ENCODE assay signal across 8 cellular contexts in genomic region chr2:190343500-190344274, GRCh38. TPM values are rescaled to one million over a fixed set of nuclear protein-coding genes. Genes with fewer than 3 reads are reported as not detected.
DNase-seq lines count a peak whose midpoint lies in the region; ATAC-seq and TF ChIP-seq lines count a peak whose summit lies in the region.

Gene INPP1 (plus strand): TSS chr2:190343589. CDS start chr2:190360103, 16,514 bp downstream.

- H3K4me3 Mint-ChIP-seq in activated naive CD4-positive, alpha-beta T cell treated with anti-CD3 and anti-CD28 coated beads for 36 hours, result peak within 1 kb of the TSS; percentile 80

- TF ChIP-seq EP300 in neural cell (conservative IDR thresholded peaks at IDR 0.05; ENCODE audit: poor library complexity, severe bottlenecking), result no peak
- TF ChIP-seq EP300 in upper lobe of left lung (IDR thresholded peaks at IDR 0.05), result no peak

- TF ChIP-seq CTCF in foreskin keratinocyte (conservative IDR thresholded peaks at IDR 0.05), result no peak
- TF ChIP-seq CTCF in neural cell (IDR thresholded peaks at IDR 0.05; ENCODE audit: poor library complexity, severe bottlenecking), result no peak
- peak in 1 of 6 experiments; percentile 26 for TF ChIP-seq CTCF in upper lobe of left lung (IDR thresholded peaks at IDR 0.05)

- H3K9me3 Mint-ChIP-seq in activated naive CD4-positive, alpha-beta T cell treated with anti-CD3 and anti-CD28 coated beads for 36 hours, result no peaks in the 10 kb centered on the region

- H3K4me1 ChIP-seq in foreskin keratinocyte (peaks cover 12% of the 10 kb centered on the region), upper lobe of left lung (peaks cover 0 to 25% (median 14%) of the 10 kb centered on the region in 4 donors)

- TF ChIP-seq RAD21 in neural cell (conservative IDR thresholded peaks at IDR 0.05), result no peak

- CTCF ChIA-PET in activated naive CD4-positive, alpha-beta T cell treated with anti-CD3 and anti-CD28 coated beads for 36 hours (lab: Charles Lee), result interaction anchor here (0.7 to 1.6 kb wide), 5 partner anchors 16 to 649 kb away, joined by 3 to 4 read pairs (median 3); no protein-coding TSS in a partner anchor

- WGBS in upper lobe of left lung, 2 donors, result 0 to 1% methylated on average over 20 to 94 of the region's 103 CpGs

- in situ Hi-C loops in Caki2 (cut with HindIII; ENCODE audit: low pct_unique_long_range_greater_than_20kb, low sequenced_read_pairs), result no loop called here

- no peaks in the 10 kb centered on the region for H3K36me3 Mint-ChIP-seq in activated naive CD4-positive, alpha-beta T cell treated with anti-CD3 and anti-CD28 coated beads for 36 hours (ENCODE audit: low read depth)

- peaks cover 2% of the 10 kb centered on the region for H3K27me3 Mint-ChIP-seq in activated naive CD4-positive, alpha-beta T cell treated with anti-CD3 and anti-CD28 coated beads for 36 hours (ENCODE audit: low read depth)

- H3K4me3 ChIP-seq in neural cell (ENCODE audit: low read length), result peak within 1 kb of the TSS; percentile 72
- H3K4me3 ChIP-seq in upper lobe of left lung, result peak within 1 kb of the TSS; percentile 50 to 87 (median 79)

- peak; percentile 76 for DNase-seq in Caki2 (ENCODE audit: low read depth)
- peak; percentile 43 for DNase-seq in RPMI8226
- peak; percentile 52 for DNase-seq in activated naive CD4-positive, alpha-beta T cell treated with anti-CD3 and anti-CD28 coated beads for 36 hours
- no peak for DNase-seq in foreskin keratinocyte
- peak; percentile 73 to 94 for DNase-seq in upper lobe of left lung

- H3K4me2 ChIP-seq in neural cell (ENCODE audit: low read length), result peak within 1 kb of the TSS; percentile 82

- no peaks in the 10 kb centered on the region for H3K79me2 ChIP-seq in neural cell (replicated peaks; ENCODE audit: insufficient read depth, low read length)

- intact Hi-C loops in activated naive CD4-positive, alpha-beta T cell treated with anti-CD3 and anti-CD28 coated beads for 36 hours (cut with micrococcal nuclease), result loop anchor here (1.0 to 2.0 kb wide), 4 partner anchors 17 to 61 kb away; partner anchors contain the start of gene HIBCH

- no peaks in the 10 kb centered on the region for H3K9me3 ChIP-seq in neural cell (ENCODE audit: low read length)
- H3K9me3 ChIP-seq in upper lobe of left lung, result no peaks in the 10 kb centered on the region

- no peaks in the 10 kb centered on the region for H4K20me1 ChIP-seq in neural cell (ENCODE audit: insufficient read depth)

- no peaks in the 10 kb centered on the region for H3F3A ChIP-seq in neural cell (ENCODE audit: insufficient read depth, low read length, poor library complexity, severe bottlenecking)

- peaks cover 11% of the 10 kb centered on the region for H3K4me1 Mint-ChIP-seq in activated naive CD4-positive, alpha-beta T cell treated with anti-CD3 and anti-CD28 coated beads for 36 hours (ENCODE audit: low read depth)

- TF ChIP-seq POLR2A in upper lobe of left lung (IDR thresholded peaks at IDR 0.05), result peak in 3 of 4 donors; percentile 47 to 75 (median 74)

- peak within 1 kb of the TSS; percentile 50 for H3K27ac ChIP-seq in foreskin keratinocyte
- H3K27ac ChIP-seq in neural cell (ENCODE audit: low read length), result peak within 1 kb of the TSS; percentile 37
- H3K27ac ChIP-seq in upper lobe of left lung, result peak within 1 kb of the TSS; percentile 90 to 97 (median 94)

- H3K9me2 ChIP-seq in neural cell (ENCODE audit: insufficient read depth, low read length), result no peaks in the 10 kb centered on the region

- no peaks in the 10 kb centered on the region for H3K36me3 ChIP-seq in neural cell (ENCODE audit: insufficient read depth, low read length)
- H3K36me3 ChIP-seq in upper lobe of left lung, result no peaks in the 10 kb centered on the region

- peak within 1 kb of the TSS; percentile 70 for H3K9ac ChIP-seq in neural cell (ENCODE audit: low read length)

- ATAC-seq in GM19395 (IDR thresholded peaks at IDR 0.05; ENCODE audit: unreplicated experiment) (peak; percentile 68), HG03442 (IDR thresholded peaks at IDR 0.05; ENCODE audit: unreplicated experiment) (peak; percentile 56), foreskin keratinocyte (peak; percentile 66), upper lobe of left lung (ENCODE audit: low FRiP score in 2 of 2) (peak; percentile 87 to 97)

- H2AFZ ChIP-seq in neural cell (ENCODE audit: low read depth, low read length), result peak within 1 kb of the TSS; percentile 67

- H3K27me3 ChIP-seq in foreskin keratinocyte (no peaks in the 10 kb centered on the region), neural cell (ENCODE audit: insufficient read depth, low read depth, low read length) (no peaks in the 10 kb centered on the region), upper lobe of left lung (no peaks in the 10 kb centered on the region)

- H3K27ac Mint-ChIP-seq in activated naive CD4-positive, alpha-beta T cell treated with anti-CD3 and anti-CD28 coated beads for 36 hours, result peak within 1 kb of the TSS; percentile 72

TF ChIP-seq in neural cell, 6 proteins besides CTCF, POLR2A, EP300 and RAD21:
- TF ChIP-seq SMC3 (conservative IDR thresholded peaks at IDR 0.05; ENCODE audit: poor library complexity), result no peak
- peak; percentile 47 for TF ChIP-seq REST (IDR thresholded peaks at IDR 0.05; ENCODE audit: borderline replicate concordance)
- TF ChIP-seq TAF1 (IDR thresholded peaks at IDR 0.05; ENCODE audit: low read depth), result peak; percentile 61
- TF ChIP-seq MXI1 (conservative IDR thresholded peaks at IDR 0.05; ENCODE audit: poor library complexity, severe bottlenecking), result peak; percentile 58
- TF ChIP-seq POLR2AphosphoS5 (IDR thresholded peaks at IDR 0.05), result peak; percentile 25
- TF ChIP-seq EZH2 (IDR thresholded peaks at IDR 0.05; ENCODE audit: borderline replicate concordance, insufficient read depth, low read length, poor library complexity, severe bottlenecking), result no peak
TF ChIP-seq in neural cell: peak in this region for 4.

RNA-seq across cellular contexts. Expression of gene INPP1, which starts in this region (rescaled TPM):
- total RNA-seq in Caki2 (2014; rRNA removed; shearing (Covaris generic); ENCODE audit: low replicate concordance), result 8.3 and 19.5 TPM in 2 replicates
- total RNA-seq in activated naive CD4-positive, alpha-beta T cell treated with anti-CD3 and anti-CD28 coated beads for 36 hours, result 1 to 10 TPM; 6.3 to 7.0 TPM
- total RNA-seq in foreskin keratinocyte, result 8.3 and 10.3 TPM in 2 replicates
- 8.6 and 10.8 TPM in 2 replicates for polyA plus RNA-seq in foreskin keratinocyte
- polyA plus RNA-seq in neural cell, result 15.1 and 20.9 TPM in 2 replicates
- polyA minus RNA-seq in neural cell, result 5.4 and 5.6 TPM in 2 replicates
- 10 to 100 TPM; 17.6 to 37.6 (median 26.9) TPM for total RNA-seq in upper lobe of left lung

Comparison
In these comparisons a context has a peak if more than half of its experiments do, and no peak if none do; other contexts are left out.
1. DNase-seq: peak in Caki2 (single experiment), RPMI8226 (single experiment), activated naive CD4-positive, alpha-beta T cell treated with anti-CD3 and anti-CD28 coated beads for 36 hours (single experiment) and upper lobe of left lung (2 of 2); none in foreskin keratinocyte (0 of 2).
2. H3K27ac ChIP-seq: peak in every context shown above with its lines; median percentile 94 in upper lobe of left lung; 50 in foreskin keratinocyte; 37 in neural cell.
3. Peak in every context shown above with its lines, with median percentiles within 50 percentile points of each other: ATAC-seq.